In genomic region chrX:120564925-120565324, GRCh38 we compare ENCODE assay signal across 31 cellular contexts.
"Had no signal": no experiment of that assay in that cellular context is flagged by ENCODE, and none has a peak within 500 bp of the region (broad histone marks: within the 10 kb centered on the region; RNA-seq: fewer than 3 reads in every experiment).

No MANE protein-coding gene starts in this region.

- DNase-seq: activated CD4-positive, alpha-beta memory T cell treated with anti-CD3 and anti-CD28 coated beads, Interleukin-2, amount 10 ng/mL, durations not matched to agents 7 days and 5 days; activated CD4-positive, alpha-beta T cell treated with anti-CD3 and anti-CD28 coated beads for 1 hour; activated CD4-positive, alpha-beta T cell treated with anti-CD3 and anti-CD28 coated beads for 48 hours; activated CD4-positive, CD25-positive, alpha-beta regulatory T cell; activated CD8-positive, alpha-beta memory T cell treated with anti-CD3 and anti-CD28 coated beads for 24 hours; activated CD8-positive, alpha-beta memory T cell treated with anti-CD3 and anti-CD28 coated beads, Interleukin-2, amount 10 ng/mL, durations not matched to agents 7 days and 5 days; activated CD8-positive, alpha-beta memory T cell treated with anti-CD3 and anti-CD28 coated beads, Interleukin-2, amount 50 U/mL, for 48 hours; activated effector memory CD4-positive, alpha-beta T cell treated with Interleukin-2 at 50 U/mL for 16 hours; activated naive CD4-positive, alpha-beta T cell treated with anti-CD3 and anti-CD28 coated beads, Interleukin-2, amount 10 ng/mL, durations not matched to agents 7 days and 5 days; activated naive CD8-positive, alpha-beta T cell treated with anti-CD3 and anti-CD28 coated beads, Interleukin-2, amount 50 U/mL, for 24 hours; activated T-cell treated with anti-CD3 and anti-CD28 coated beads, Interleukin-2, amount 50 U/mL, for 48 hours; aorta; colonic mucosa; MM.1S; NCI-H1048; NCI-H1105 treated with DMSO at 0.1 percent for 48 hours; NCI-H1436; NCI-H1694; NCI-H2029; NCI-H345; NCI-H524 treated with DMSO at 0.1 percent for 48 hours; PC-3; Peyer's patch; RPMI8226; SIG-M5; SW 1271; T-helper 1 cell; T-helper 2 cell; T-helper 9 cell; WERI-Rb-1 had no signal

- H3K4me1 ChIP-seq: colonic mucosa had no signal

- H3K9me3 ChIP-seq: colonic mucosa, Peyer's patch had no signal

- H3K36me3 ChIP-seq: cardiac muscle cell, colonic mucosa, Peyer's patch, WERI-Rb-1 had no signal

- H3K27ac ChIP-seq: cardiac muscle cell, colonic mucosa, WERI-Rb-1 had no signal

- ATAC-seq: activated CD8-positive, alpha-beta memory T cell treated with anti-CD3 and anti-CD28 coated beads, Interleukin-2, amount 10 ng/mL, durations not matched to agents 7 days and 5 days; activated naive CD8-positive, alpha-beta T cell treated with anti-CD3 and anti-CD28 coated beads, Interleukin-2, amount 50 U/mL, for 24 hours; PC-3 had no signal

- H3K27me3 ChIP-seq: cardiac muscle cell, colonic mucosa, Peyer's patch had no signal

- H3K4me3 ChIP-seq: cardiac muscle cell, colonic mucosa, Peyer's patch had no signal
